In genomic region chr2:85787282-85787980, GRCh38 we compare ENCODE assay signal across 21 cellular contexts. TPM values are rescaled to one million over a fixed set of nuclear protein-coding genes. Genes with fewer than 3 reads are reported as not detected.
"Had no signal": no experiment of that assay in that cellular context is flagged by ENCODE, and none has a peak within 500 bp of the region (broad histone marks: within the 10 kb centered on the region; RNA-seq: fewer than 3 reads in every experiment).

No MANE protein-coding gene starts in this region.

- FAIRE-seq: colon, endothelial cell of umbilical vein, islet of Langerhans had no signal

- ATAC-seq: esophagus mucosa; left colon; lower lobe of right lung; naive thymus-derived CD4-positive, alpha-beta T cell; SK-N-SH treated with all-trans-retinoic acid at 6 μM for 48 hours had no signal

- DNase-seq: activated CD4-positive, alpha-beta memory T cell treated with anti-CD3 and anti-CD28 coated beads, Interleukin-2, amount 10 ng/mL, durations not matched to agents 7 days and 5 days; activated CD4-positive, alpha-beta T cell treated with anti-CD3 and anti-CD28 coated beads, Interleukin-2, amount 10 ng/mL, durations not matched to agents 24 days and 14 days; activated effector memory CD4-positive, alpha-beta T cell treated with anti-CD3 and anti-CD28 coated beads, Interleukin-2, amount 50 U/mL, for 16 hours; activated naive CD4-positive, alpha-beta T cell treated with anti-CD3 and anti-CD28 coated beads, Interleukin-2, amount 50 U/mL, for 16 hours; anterior cingulate cortex; brain microvascular endothelial cell; central memory CD4-positive, alpha-beta T cell; effector memory CD4-positive, alpha-beta T cell; foreskin melanocyte; left colon; lower lobe of right lung; naive thymus-derived CD4-positive, alpha-beta T cell; retina; stimulated activated CD4-positive, alpha-beta T cell treated with anti-CD3 and anti-CD28 coated beads, Interleukin-12 subunit alpha, Interleukin-12 subunit beta, amount 100 ng/mL, for 4 hours; stimulated activated CD4-positive, alpha-beta T cell treated with anti-CD3 and anti-CD28 coated beads, Interleukin-4, amount 100 ng/mL, for 4 hours; stomach had no signal

- H3K27me3 ChIP-seq: brain microvascular endothelial cell, stomach had no signal

- H3K4me3 ChIP-seq: lower lobe of right lung, stomach had no signal

- H3K27ac ChIP-seq: brain microvascular endothelial cell, lower lobe of right lung had no signal

- H3K9me3 ChIP-seq: lower lobe of right lung, stomach had no signal

- H3K36me3 ChIP-seq: brain microvascular endothelial cell had no signal

RNA-seq across cellular contexts. Expression of gene ATOH8, which starts 33.6 kb away (rescaled TPM):
- polyA plus RNA-seq: naive thymus-derived CD4-positive, alpha-beta T cell had no signal
